ENCODE assay signal across 27 cellular contexts in the genomic region with DNA sequence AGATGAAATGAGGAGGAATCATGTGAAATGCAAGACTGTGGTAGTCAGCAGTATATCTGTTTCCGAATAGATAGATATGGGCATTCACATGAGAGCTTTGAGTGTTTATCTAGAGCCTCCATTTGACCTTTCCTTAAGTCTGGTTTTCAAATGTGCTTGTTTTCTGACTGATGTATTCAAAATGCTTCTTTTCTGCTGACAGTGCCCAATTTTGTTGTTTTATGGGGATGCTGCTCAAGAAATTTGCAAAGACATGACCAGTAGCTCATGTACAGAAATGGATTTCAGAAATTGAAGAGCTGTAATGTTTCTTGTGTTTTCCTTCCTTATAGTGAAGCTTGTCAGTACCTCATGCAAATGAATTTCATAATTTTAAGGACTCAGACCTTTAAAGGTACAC.
"Had no signal": no experiment of that assay in that cellular context is flagged by ENCODE, and none has a peak within 500 bp of the region (broad histone marks: within the 10 kb centered on the region; RNA-seq: fewer than 3 reads in every experiment).

No MANE protein-coding gene starts in this region.

- H3K4me1 Mint-ChIP-seq: naive B cell; stimulated activated naive B cell treated with anti-CD40 and anti-IgM and Interleukin-4, amounts not matched to agents 10 μg/mL and 1 μg/mL and 100 μg/mL, for 72 hours had no signal

- H3K9me3 ChIP-seq: esophagus squamous epithelium, heart right ventricle, left lung, mucosa of descending colon, ovary, thoracic aorta, tibial nerve, upper lobe of left lung had no signal

- H3K4me3 Mint-ChIP-seq: effector memory CD8-positive, alpha-beta T cell; mesothelial cell of epicardium; naive B cell; natural killer cell treated with Interleukin-12 subunit alpha and Interleukin-12 subunit beta and Interleukin-15 and Interleukin-18, amount 100 ng/mL, for 72 hours; neural crest cell; stimulated activated naive B cell treated with anti-CD40 and anti-IgM and Interleukin-4, amounts not matched to agents 10 μg/mL and 1 μg/mL and 100 μg/mL, for 72 hours; stimulated activated naive CD8-positive, alpha-beta T cell treated with anti-CD3 and anti-CD28 coated beads, Interleukin-15, Interleukin-2, amounts not matched to agents 100 ng/mL and 50 ng/mL, for 24 hours had no signal

- DNase-seq: cortex of kidney; effector memory CD8-positive, alpha-beta T cell; esophagus squamous epithelium; foreskin melanocyte; glutamatergic neuron; heart right ventricle; hippocampal formation; left cardiac atrium; left lung; mesenchymal stem cell; mucosa of descending colon; naive B cell; occipital lobe; ovary; posterior cingulate gyrus; psoas muscle; right cardiac atrium; spleen; stimulated activated naive B cell treated with anti-CD40 and anti-IgM and Interleukin-4, amounts not matched to agents 10 μg/mL and 1 μg/mL and 100 μg/mL, for 72 hours; upper lobe of left lung had no signal

- H3K4me1 ChIP-seq: esophagus squamous epithelium, heart right ventricle, left lung, psoas muscle, spleen, tibial nerve, upper lobe of left lung had no signal

- ATAC-seq: effector memory CD8-positive, alpha-beta T cell; heart right ventricle; left cardiac atrium; left lung; mucosa of descending colon; natural killer cell treated with Interleukin-12 subunit alpha and Interleukin-12 subunit beta and Interleukin-15 and Interleukin-18, amount 100 ng/mL, for 72 hours; psoas muscle; right cardiac atrium; stimulated activated naive B cell treated with anti-CD40 and anti-IgM and Interleukin-4, amounts not matched to agents 10 μg/mL and 1 μg/mL and 100 μg/mL, for 72 hours had no signal

- H3K9me3 Mint-ChIP-seq: mesothelial cell of epicardium; neural crest cell; stimulated activated naive B cell treated with anti-CD40 and anti-IgM and Interleukin-4, amounts not matched to agents 10 μg/mL and 1 μg/mL and 100 μg/mL, for 72 hours had no signal

- H3K27ac Mint-ChIP-seq: effector memory CD8-positive, alpha-beta T cell; mesothelial cell of epicardium; natural killer cell treated with Interleukin-12 subunit alpha and Interleukin-12 subunit beta and Interleukin-15 and Interleukin-18, amount 100 ng/mL, for 72 hours; stimulated activated naive B cell treated with anti-CD40 and anti-IgM and Interleukin-4, amounts not matched to agents 10 μg/mL and 1 μg/mL and 100 μg/mL, for 72 hours; stimulated activated naive CD8-positive, alpha-beta T cell treated with anti-CD3 and anti-CD28 coated beads, Interleukin-15, Interleukin-2, amounts not matched to agents 100 ng/mL and 50 ng/mL, for 24 hours had no signal

- H3K36me3 Mint-ChIP-seq: mesothelial cell of epicardium; naive B cell; stimulated activated naive B cell treated with anti-CD40 and anti-IgM and Interleukin-4, amounts not matched to agents 10 μg/mL and 1 μg/mL and 100 μg/mL, for 72 hours had no signal

- H3K36me3 ChIP-seq: esophagus squamous epithelium, heart right ventricle, left lung, ovary, spleen, thoracic aorta, tibial nerve, upper lobe of left lung had no signal

- H3K27me3 ChIP-seq: esophagus squamous epithelium, heart right ventricle, left lung, ovary, spleen, tibial nerve, upper lobe of left lung had no signal

- H3K27ac ChIP-seq: esophagus squamous epithelium, heart right ventricle, left lung, ovary, psoas muscle, skin epidermis, spleen, thoracic aorta, tibial nerve, upper lobe of left lung had no signal

- H3K4me3 ChIP-seq: esophagus squamous epithelium, heart right ventricle, left lung, mucosa of descending colon, ovary, psoas muscle, skin epidermis, spleen, thoracic aorta, tibial nerve, upper lobe of left lung had no signal

- H3K27me3 Mint-ChIP-seq: effector memory CD8-positive, alpha-beta T cell; naive B cell; natural killer cell treated with Interleukin-12 subunit alpha and Interleukin-12 subunit beta and Interleukin-15 and Interleukin-18, amount 100 ng/mL, for 72 hours; stimulated activated naive B cell treated with anti-CD40 and anti-IgM and Interleukin-4, amounts not matched to agents 10 μg/mL and 1 μg/mL and 100 μg/mL, for 72 hours; stimulated activated naive CD8-positive, alpha-beta T cell treated with anti-CD3 and anti-CD28 coated beads, Interleukin-15, Interleukin-2, amounts not matched to agents 100 ng/mL and 50 ng/mL, for 24 hours had no signal
